Comparison of ENCODE assay signal across 15 cellular contexts in the genomic region with DNA sequence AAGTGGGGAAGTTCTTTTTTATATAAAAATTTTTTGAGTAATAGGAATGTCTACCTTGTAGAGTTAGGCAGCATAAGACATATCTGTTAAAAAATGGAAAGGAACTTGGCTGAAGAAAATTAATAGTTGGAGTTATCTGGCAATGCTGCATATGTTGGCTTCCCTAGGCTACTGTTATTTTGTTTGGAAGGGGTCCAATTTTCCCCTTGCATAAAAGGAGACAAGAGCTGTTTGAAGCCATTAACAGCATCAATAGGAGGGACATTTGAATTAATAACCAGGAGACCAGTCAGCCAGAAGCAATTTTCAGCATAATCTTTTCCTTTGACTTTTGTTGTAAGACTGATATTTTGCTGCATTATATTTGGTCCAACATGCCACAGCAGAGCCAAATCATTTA.
A peak's percentile ranks its signal among the peaks of the same experiment; 100 is the strongest.
DNase-seq lines count a peak whose midpoint lies in the region; ATAC-seq and TF ChIP-seq lines count a peak whose summit lies in the region.
"Had no signal": no experiment of that assay in that cellular context is flagged by ENCODE, and none has a peak within 500 bp of the region (broad histone marks: within the 10 kb centered on the region; RNA-seq: fewer than 3 reads in every experiment).

No MANE protein-coding gene starts in this region.

- BruUV-seq in A673 (replicated peaks; lab: Mats Ljungman, UMichigan): no TSS peak

- H3K9me3 ChIP-seq in A673 (ENCODE audit: low read depth, low read length, poor library complexity, severe bottlenecking) (no peaks in the 10 kb centered on the region), fibroblast of lung (ENCODE audit: control insufficient read depth, insufficient read depth, low read depth, low read length) (no peaks in the 10 kb centered on the region)

- ATAC-seq in GM21381 (IDR thresholded peaks at IDR 0.05; ENCODE audit: unreplicated experiment) (no peak), HG02884 (IDR thresholded peaks at IDR 0.05; ENCODE audit: unreplicated experiment) (no peak)
- ATAC-seq: activated CD8-positive, alpha-beta T cell treated with anti-CD3 and anti-CD28 coated beads, Interleukin-2, amount 10 ng/mL, durations not matched to agents 7 days and 5 days; GM23338 had no signal

- H2AFZ ChIP-seq in fibroblast of lung (ENCODE audit: low read length): no peak overlapping the region

- H3K4me1 ChIP-seq in A673 (ENCODE audit: insufficient read depth, low read length, poor library complexity, severe bottlenecking): no peaks in the 10 kb centered on the region
- peaks cover 4% of the 10 kb centered on the region for H3K4me1 ChIP-seq in fibroblast of lung (ENCODE audit: control insufficient read depth, extremely low read depth, insufficient read depth, low read length)

- DNase-seq in A673 (ENCODE audit: low spot score): peak; percentile 14
- peak; percentile 57 for DNase-seq in M059J (ENCODE audit: low read depth)
- DNase-seq in NCI-H774 (lab: John Stamatoyannopoulos, UW): peak; percentile 48
- peak; percentile 57 to 90 for DNase-seq in fibroblast of lung (ENCODE audit: low read depth in 2 of 2)
- no peak for DNase-seq in activated gamma-delta T cell (lab: John Stamatoyannopoulos, UW)
- DNase-seq in GOT3 (lab: John Stamatoyannopoulos, UW): no peak
- DNase-seq: activated CD8-positive, alpha-beta T cell treated with anti-CD3 and anti-CD28 coated beads, Interleukin-2, amount 10 ng/mL, durations not matched to agents 7 days and 5 days; activated effector memory CD4-positive, alpha-beta T cell treated with anti-CD3 and anti-CD28 coated beads, Interleukin-2, amount 50 U/mL, for 16 hours; endodermal cell; IMR-90; kidney glomerular epithelial cell; NCI-H1694 treated with DMSO at 0.1 percent for 48 hours had no signal

- no peak overlapping the region for H3K9ac ChIP-seq in fibroblast of lung (ENCODE audit: insufficient read depth, low read length)

- H3K27me3 ChIP-seq in A673 (replicated peaks; ENCODE audit: insufficient read depth, low read depth, low read length, poor library complexity) (no peaks in the 10 kb centered on the region), fibroblast of lung (ENCODE audit: control insufficient read depth, insufficient read depth, low read length) (peaks cover 2% of the 10 kb centered on the region)

- TF ChIP-seq CTCF in A673 (conservative IDR thresholded peaks at IDR 0.05; ENCODE audit: low read depth, low read length) (no peak), fibroblast of lung (conservative IDR thresholded peaks at IDR 0.05 in 1 of 2, IDR thresholded peaks at IDR 0.05 in 1 of 2; ENCODE audit: low read depth in 1 of 2, low read length in 2 of 2) (no peak)

- POLR2A ChIA-PET in A673 (lab: Charles Lee; ENCODE audit: low non-redundant PET): no interaction called here

- no peaks in the 10 kb centered on the region for H3K79me2 ChIP-seq in fibroblast of lung (ENCODE audit: control insufficient read depth, insufficient read depth, low read length)

- no peak overlapping the region for H3K4me3 ChIP-seq in A673 (ENCODE audit: low read depth, low read length, poor library complexity, severe bottlenecking)
- H3K4me3 ChIP-seq in fibroblast of lung (replicated peaks in 1 of 4; ENCODE audit: control extremely low read depth in 1 of 4, insufficient read depth in 1 of 4, low read depth in 3 of 4, low read length in 4 of 4): no peak overlapping the region
- H3K4me3 ChIP-seq: GM23338 had no signal

- no peak overlapping the region for H3K4me2 ChIP-seq in fibroblast of lung (ENCODE audit: extremely low read depth, insufficient read depth, low read length)
- H3K4me2 ChIP-seq: GM23338 had no signal

- H4K20me1 ChIP-seq in fibroblast of lung (ENCODE audit: control insufficient read depth, extremely low read depth, insufficient read depth, low read length): no peaks in the 10 kb centered on the region

- intact Hi-C loops in A673 (cut with micrococcal nuclease; ENCODE audit: unreplicated experiment): no loop called here

- no peaks in the 10 kb centered on the region for H3K36me3 ChIP-seq in A673 (ENCODE audit: insufficient read depth, low read length, poor library complexity, severe bottlenecking)
- no peaks in the 10 kb centered on the region for H3K36me3 ChIP-seq in fibroblast of lung (ENCODE audit: control insufficient read depth, insufficient read depth, low read length)

- CTCF ChIA-PET in A673 (lab: Charles Lee): no interaction called here

- H3K27ac ChIP-seq in A673 (ENCODE audit: low read depth, low read length, poor library complexity, severe bottlenecking): no peak overlapping the region
- no peak overlapping the region for H3K27ac ChIP-seq in fibroblast of lung (ENCODE audit: insufficient read depth, low read length)

Comparison
In these comparisons a context has a peak if more than half of its experiments do, and no peak if none do; other contexts are left out.
1. DNase-seq: peak in A673 (single experiment), M059J (single experiment), NCI-H774 (single experiment) and fibroblast of lung (2 of 2); none in activated gamma-delta T cell (single experiment) and GOT3 (single experiment).